ENCODE assay signal across 8 cellular contexts in the genomic region with DNA sequence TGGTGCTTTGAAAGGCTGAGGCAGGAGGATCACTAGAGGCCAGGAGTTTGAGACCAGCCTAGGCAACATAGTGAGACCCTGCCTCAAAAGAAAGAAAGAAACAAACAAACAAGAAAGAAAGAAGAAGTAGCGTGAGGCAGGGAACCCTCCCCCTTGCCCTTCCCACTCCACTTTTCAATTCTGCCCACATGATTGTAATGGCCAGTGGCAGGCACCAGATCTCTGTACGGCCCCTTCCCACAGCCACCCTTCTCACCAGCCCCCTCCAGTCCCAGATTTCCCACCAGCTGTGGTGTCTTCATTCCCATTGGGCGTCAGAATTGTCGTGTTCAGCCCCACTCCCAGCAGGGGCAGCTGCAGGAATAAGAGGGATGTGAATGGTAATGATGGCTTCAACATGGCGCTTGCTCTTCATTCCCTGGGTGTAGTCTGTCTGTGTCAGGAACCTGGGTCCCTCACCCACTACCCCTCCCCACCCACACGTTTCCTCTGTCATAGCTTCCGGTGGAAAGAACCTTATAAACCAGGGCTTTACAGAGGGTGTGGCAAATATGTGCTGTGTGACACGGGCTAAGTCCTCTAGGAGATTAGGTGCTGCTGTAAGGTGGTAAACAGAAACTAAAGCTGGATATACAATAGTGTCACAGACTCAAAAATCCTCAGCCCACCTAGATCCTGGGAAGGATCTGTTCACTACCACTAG.
DNase-seq lines count a peak whose midpoint lies in the region; ATAC-seq and TF ChIP-seq lines count a peak whose summit lies in the region.

Gene IL2RG (minus strand): TSS at position 437 of the 703 bp plus-strand sequence. CDS start 38 bp downstream, at position 399.

- no peak for TF ChIP-seq CTCF in GM13977 (IDR thresholded peaks at IDR 0.05; ENCODE audit: extremely low read depth, insufficient read depth, missing control alignments)

- peak; percentile 74 for DNase-seq in GM13977 (ENCODE audit: low spot score)
- DNase-seq in OCI-M1 (lab: John Stamatoyannopoulos, UW) = peak; percentile 66
- DNase-seq in activated effector memory CD4-positive, alpha-beta T cell treated with anti-CD3 and anti-CD28 coated beads, Interleukin-2, amount 50 U/mL, for 16 hours = peak; percentile 90
- DNase-seq in stimulated activated CD4-positive, alpha-beta T cell treated with anti-CD3 and anti-CD28 coated beads, Interleukin-15, amount 100 ng/mL, for 1 hour (ENCODE audit: low read depth in 1 of 2, low spot score in 1 of 2) = peak; percentile 16 to 51
- DNase-seq in RKO (ENCODE audit: low spot score) = no peak
- DNase-seq in NCI-H2029 (lab: John Stamatoyannopoulos, UW) = no peak
- DNase-seq in GOT3 (lab: John Stamatoyannopoulos, UW) = no peak

- in situ Hi-C loops in GM13977 (cut with MboI; ENCODE audit: low pct_unique_long_range_greater_than_20kb, low sequenced_read_pairs, unreplicated experiment) = no loop called here

- peak; percentile 95 for ATAC-seq in HG02678 (IDR thresholded peaks at IDR 0.05; ENCODE audit: unreplicated experiment)

Comparison
In these comparisons a context has a peak if more than half of its experiments do, and no peak if none do; other contexts are left out.
1. DNase-seq: peak in GM13977 (single experiment), OCI-M1 (single experiment), activated effector memory CD4-positive, alpha-beta T cell treated with anti-CD3 and anti-CD28 coated beads, Interleukin-2, amount 50 U/mL, for 16 hours (single experiment) and stimulated activated CD4-positive, alpha-beta T cell treated with anti-CD3 and anti-CD28 coated beads, Interleukin-15, amount 100 ng/mL, for 1 hour (2 of 2); none in RKO (single experiment), NCI-H2029 (single experiment) and GOT3 (single experiment).